Comparison of ENCODE assay signal across 1 cellular context in the genomic region with DNA sequence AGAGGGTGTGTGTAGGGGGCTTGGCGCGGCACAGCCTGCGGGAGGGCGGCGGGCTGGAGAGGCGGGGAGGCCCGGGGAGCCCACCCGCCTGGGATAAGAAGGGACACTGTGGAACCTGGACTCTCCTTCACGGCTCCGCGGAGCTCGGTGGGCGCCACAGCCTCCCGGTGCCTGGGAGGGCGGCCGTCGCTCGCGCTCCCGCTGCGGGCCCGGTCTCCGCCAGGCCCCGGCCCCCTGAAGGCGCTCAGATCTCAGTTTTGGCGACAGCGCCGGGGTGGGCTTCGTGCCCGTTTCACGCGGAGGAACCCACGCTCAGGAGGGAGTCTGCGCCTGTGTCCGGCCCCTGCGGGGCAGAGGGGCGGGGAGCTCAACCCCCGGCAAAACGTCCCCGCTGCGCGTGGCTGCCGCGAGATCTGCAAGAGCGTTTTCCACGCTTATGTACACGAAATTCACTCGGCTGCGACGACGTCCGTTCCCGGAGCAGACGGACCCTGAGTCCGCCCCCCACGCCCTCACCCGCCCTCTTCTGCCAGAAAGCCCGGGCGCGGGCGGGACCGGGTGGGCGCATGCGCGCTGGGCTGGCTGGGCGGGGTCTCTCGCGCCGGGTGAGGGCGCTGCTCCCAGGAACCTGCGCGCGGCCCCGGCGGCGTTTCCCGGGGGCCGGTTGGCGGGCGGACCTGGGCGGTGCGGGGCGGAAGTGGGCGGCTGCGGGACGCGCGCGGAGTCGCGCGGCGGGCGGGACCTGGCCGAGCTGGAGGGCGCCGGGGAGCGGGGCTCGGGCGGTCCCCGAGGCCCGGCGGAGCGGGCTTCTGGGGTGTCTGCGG.
TF ChIP-seq lines count a peak whose summit lies in the region.

A gene (plus strand): TSS at position 704 of the 824 bp plus-strand sequence.

TF ChIP-seq in endothelial cell of umbilical vein, 7 proteins besides CTCF, POLR2A, EP300 and RAD21 (continued from another document):
- no peak for TF ChIP-seq MYC (IDR thresholded peaks at IDR 0.05; ENCODE audit: low read depth, low read length)
